In genomic region chr7:73667344-73668102, GRCh38 we compare ENCODE assay signal across 1 cellular context.
A peak's percentile ranks its signal among the peaks of the same experiment; 100 is the strongest.
TF ChIP-seq lines count a peak whose summit lies in the region.

A gene with protein sequence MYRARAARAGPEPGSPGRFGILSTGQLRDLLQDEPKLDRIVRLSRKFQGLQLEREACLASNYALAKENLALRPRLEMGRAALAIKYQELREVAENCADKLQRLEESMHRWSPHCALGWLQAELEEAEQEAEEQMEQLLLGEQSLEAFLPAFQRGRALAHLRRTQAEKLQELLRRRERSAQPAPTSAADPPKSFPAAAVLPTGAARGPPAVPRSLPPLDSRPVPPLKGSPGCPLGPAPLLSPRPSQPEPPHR (plus strand): TSS chr7:73667831. CDS start chr7:73667959, 128 bp downstream.

TF ChIP-seq in HepG2, 621 proteins besides CTCF, POLR2A, EP300 and RAD21 (continued from another document and continues in another):
- TF ChIP-seq THAP9 (CRISPR knock-in tag; IDR thresholded peaks at IDR 0.05; ENCODE audit: borderline replicate concordance) (no peak), FOXC1 (CRISPR knock-in tag; IDR thresholded peaks at IDR 0.05; ENCODE audit: borderline replicate concordance) (no peak), ZNF138 (CRISPR knock-in tag; IDR thresholded peaks at IDR 0.05; ENCODE audit: low read depth) (no peak), MED8 (CRISPR knock-in tag; IDR thresholded peaks at IDR 0.05; ENCODE audit: insufficient replicate concordance) (no peak), ZNF33B (CRISPR knock-in tag; IDR thresholded peaks at IDR 0.05) (no peak), RCOR2 (CRISPR knock-in tag; IDR thresholded peaks at IDR 0.05) (peak; percentile 96), ZNF17 (CRISPR knock-in tag; IDR thresholded peaks at IDR 0.05) (no peak), TGIF2 (CRISPR knock-in tag; IDR thresholded peaks at IDR 0.05) (no peak), RFXANK (CRISPR knock-in tag; IDR thresholded peaks at IDR 0.05) (no peak), ZMAT3 (CRISPR knock-in tag; conservative IDR thresholded peaks at IDR 0.05) (no peak), CEBPG (CRISPR knock-in tag; IDR thresholded peaks at IDR 0.05) (no peak), TCF12 (IDR thresholded peaks at IDR 0.05) (no peak), TCF12 (CRISPR knock-in tag; IDR thresholded peaks at IDR 0.05) (no peak), IKZF4 (CRISPR knock-in tag; IDR thresholded peaks at IDR 0.05; ENCODE audit: borderline replicate concordance, low read depth, not compliant biosample characterization) (no peak), KLF15 (CRISPR knock-in tag; IDR thresholded peaks at IDR 0.05; ENCODE audit: borderline replicate concordance) (no peak), PRPF4 (IDR thresholded peaks at IDR 0.05; ENCODE audit: low read depth, low read length, poor library complexity, severe bottlenecking) (no peak), SIN3A (IDR thresholded peaks at IDR 0.05; ENCODE audit: borderline replicate concordance, low read depth, low read length) (peak; percentile 75; the same call in 1 of the 2 replicates), JUNB (CRISPR knock-in tag; IDR thresholded peaks at IDR 0.05; ENCODE audit: borderline replicate concordance) (no peak), ZFP90 (CRISPR knock-in tag; IDR thresholded peaks at IDR 0.05; ENCODE audit: borderline replicate concordance) (no peak), RNF219 (CRISPR knock-in tag; IDR thresholded peaks at IDR 0.05) (no peak), U2AF1 (optimal IDR thresholded peaks at IDR 0.05; ENCODE audit: low read depth, low read length) (no peak), PAXIP1 (CRISPR knock-in tag; conservative IDR thresholded peaks at IDR 0.05) (0 out of 2 replicates have a peak, but pooled peaks have one; percentile 49), HBP1 (CRISPR knock-in tag; IDR thresholded peaks at IDR 0.05; ENCODE audit: low read depth) (0 out of 2 replicates have a peak, but pooled peaks have one; percentile 38), STAT5B (CRISPR knock-in tag; IDR thresholded peaks at IDR 0.05) (no peak), PCBP2 (optimal IDR thresholded peaks at IDR 0.05; ENCODE audit: low read depth, low read length, poor library complexity, severe bottlenecking) (no peak), CEBPZ (IDR thresholded peaks at IDR 0.05; ENCODE audit: low read length) (no peak), AFF4 (CRISPR knock-in tag; IDR thresholded peaks at IDR 0.05) (no peak), SMAD9 (CRISPR knock-in tag; IDR thresholded peaks at IDR 0.05) (no peak)
- TF ChIP-seq, protein P1, sequence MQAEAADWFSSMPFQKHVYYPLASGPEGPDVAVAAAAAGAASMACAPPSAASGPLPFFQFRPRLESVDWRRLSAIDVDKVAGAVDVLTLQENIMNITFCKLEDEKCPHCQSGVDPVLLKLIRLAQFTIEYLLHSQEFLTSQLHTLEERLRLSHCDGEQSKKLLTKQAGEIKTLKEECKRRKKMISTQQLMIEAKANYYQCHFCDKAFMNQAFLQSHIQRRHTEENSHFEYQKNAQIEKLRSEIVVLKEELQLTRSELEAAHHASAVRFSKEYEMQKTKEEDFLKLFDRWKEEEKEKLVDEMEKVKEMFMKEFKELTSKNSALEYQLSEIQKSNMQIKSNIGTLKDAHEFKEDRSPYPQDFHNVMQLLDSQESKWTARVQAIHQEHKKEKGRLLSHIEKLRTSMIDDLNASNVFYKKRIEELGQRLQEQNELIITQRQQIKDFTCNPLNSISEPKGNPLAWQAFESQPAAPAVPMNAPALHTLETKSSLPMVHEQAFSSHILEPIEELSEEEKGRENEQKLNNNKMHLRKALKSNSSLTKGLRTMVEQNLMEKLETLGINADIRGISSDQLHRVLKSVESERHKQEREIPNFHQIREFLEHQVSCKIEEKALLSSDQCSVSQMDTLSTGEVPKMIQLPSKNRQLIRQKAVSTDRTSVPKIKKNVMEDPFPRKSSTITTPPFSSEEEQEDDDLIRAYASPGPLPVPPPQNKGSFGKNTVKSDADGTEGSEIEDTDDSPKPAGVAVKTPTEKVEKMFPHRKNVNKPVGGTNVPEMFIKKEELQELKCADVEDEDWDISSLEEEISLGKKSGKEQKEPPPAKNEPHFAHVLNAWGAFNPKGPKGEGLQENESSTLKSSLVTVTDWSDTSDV (CRISPR knock-in tag; IDR thresholded peaks at IDR 0.05): no peak
- TF ChIP-seq, protein P2, sequence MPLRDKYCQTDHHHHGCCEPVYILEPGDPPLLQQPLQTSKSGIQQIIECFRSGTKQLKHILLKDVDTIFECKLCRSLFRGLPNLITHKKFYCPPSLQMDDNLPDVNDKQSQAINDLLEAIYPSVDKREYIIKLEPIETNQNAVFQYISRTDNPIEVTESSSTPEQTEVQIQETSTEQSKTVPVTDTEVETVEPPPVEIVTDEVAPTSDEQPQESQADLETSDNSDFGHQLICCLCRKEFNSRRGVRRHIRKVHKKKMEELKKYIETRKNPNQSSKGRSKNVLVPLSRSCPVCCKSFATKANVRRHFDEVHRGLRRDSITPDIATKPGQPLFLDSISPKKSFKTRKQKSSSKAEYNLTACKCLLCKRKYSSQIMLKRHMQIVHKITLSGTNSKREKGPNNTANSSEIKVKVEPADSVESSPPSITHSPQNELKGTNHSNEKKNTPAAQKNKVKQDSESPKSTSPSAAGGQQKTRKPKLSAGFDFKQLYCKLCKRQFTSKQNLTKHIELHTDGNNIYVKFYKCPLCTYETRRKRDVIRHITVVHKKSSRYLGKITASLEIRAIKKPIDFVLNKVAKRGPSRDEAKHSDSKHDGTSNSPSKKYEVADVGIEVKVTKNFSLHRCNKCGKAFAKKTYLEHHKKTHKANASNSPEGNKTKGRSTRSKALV (CRISPR knock-in tag; IDR thresholded peaks at IDR 0.05): no peak
- TF ChIP-seq, protein P3, sequence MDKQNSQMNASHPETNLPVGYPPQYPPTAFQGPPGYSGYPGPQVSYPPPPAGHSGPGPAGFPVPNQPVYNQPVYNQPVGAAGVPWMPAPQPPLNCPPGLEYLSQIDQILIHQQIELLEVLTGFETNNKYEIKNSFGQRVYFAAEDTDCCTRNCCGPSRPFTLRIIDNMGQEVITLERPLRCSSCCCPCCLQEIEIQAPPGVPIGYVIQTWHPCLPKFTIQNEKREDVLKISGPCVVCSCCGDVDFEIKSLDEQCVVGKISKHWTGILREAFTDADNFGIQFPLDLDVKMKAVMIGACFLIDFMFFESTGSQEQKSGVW (CRISPR knock-in tag; IDR thresholded peaks at IDR 0.05; ENCODE audit: borderline replicate concordance): no peak
